ENCODE assay signal across 8 cellular contexts in genomic region chr22:44664149-44664548, GRCh38. TPM values are rescaled to one million over a fixed set of nuclear protein-coding genes. Genes with fewer than 3 reads are reported as not detected.
DNase-seq lines count a peak whose midpoint lies in the region; ATAC-seq lines count a peak whose summit lies in the region.

No MANE protein-coding gene starts in this region.

- H3K4me3 Mint-ChIP-seq in activated T-cell treated with anti-CD3 and anti-CD28 coated beads, Interleukin-2, amount 50 U/mL, for 4 hours = no peak overlapping the region

- no peak overlapping the region for H3K4me3 ChIP-seq in skin epidermis

- peaks cover 47% of the 10 kb centered on the region for H3K4me1 Mint-ChIP-seq in activated T-cell treated with anti-CD3 and anti-CD28 coated beads, Interleukin-2, amount 50 U/mL, for 4 hours (ENCODE audit: low read depth)

- intact Hi-C loops in Right ventricle myocardium inferior (cut with DNase I) = no loop called here

- DNase-seq in Kasumi-1 (lab: John Stamatoyannopoulos, UW) (peak; percentile 79 to 83), Right ventricle myocardium inferior (ENCODE audit: missing footprints) (peak; percentile 81), OCI-M2 (lab: John Stamatoyannopoulos, UW; ENCODE audit: unreplicated experiment) (no peak), NCI-H1417 treated with DMSO at 0.1 percent for 48 hours (lab: John Stamatoyannopoulos, UW) (no peak)
- peak; percentile 17 for DNase-seq in activated T-cell treated with anti-CD3 and anti-CD28 coated beads, Interleukin-2, amount 50 U/mL, for 4 hours

- no peaks in the 10 kb centered on the region for H3K36me3 Mint-ChIP-seq in activated T-cell treated with anti-CD3 and anti-CD28 coated beads, Interleukin-2, amount 50 U/mL, for 4 hours (ENCODE audit: insufficient read depth)

- ATAC-seq in activated T-cell treated with anti-CD3 and anti-CD28 coated beads, Interleukin-2, amount 50 U/mL, for 4 hours = peak; percentile 35 to 36
- peak; percentile 59 for ATAC-seq in Right ventricle myocardium inferior
- ATAC-seq in GM21367 (IDR thresholded peaks at IDR 0.05; ENCODE audit: unreplicated experiment) = no peak
- ATAC-seq in HG02852 (IDR thresholded peaks at IDR 0.05; ENCODE audit: unreplicated experiment) = no peak

- H3K27ac ChIP-seq in skin epidermis = peak overlapping the region in 16 of 21 experiments; percentile 19 to 84 (median 62)

- no peaks in the 10 kb centered on the region for H3K9me3 Mint-ChIP-seq in activated T-cell treated with anti-CD3 and anti-CD28 coated beads, Interleukin-2, amount 50 U/mL, for 4 hours

- no peaks in the 10 kb centered on the region for H3K27me3 Mint-ChIP-seq in activated T-cell treated with anti-CD3 and anti-CD28 coated beads, Interleukin-2, amount 50 U/mL, for 4 hours (ENCODE audit: low read depth)

RNA-seq across cellular contexts. Expression of gene PRR5, which starts 37.9 kb away (rescaled TPM):
- 10 to 100 TPM; 30.4 to 41.1 (median 33.0) TPM for total RNA-seq in activated T-cell treated with anti-CD3 and anti-CD28 coated beads, Interleukin-2, amount 50 U/mL, for 4 hours
- total RNA-seq in Right ventricle myocardium inferior = 2.9 TPM

Comparison
In these comparisons a context has a peak if more than half of its experiments do, and no peak if none do; other contexts are left out.
1. DNase-seq: peak in Kasumi-1 (2 of 2), activated T-cell treated with anti-CD3 and anti-CD28 coated beads, Interleukin-2, amount 50 U/mL, for 4 hours (single experiment) and Right ventricle myocardium inferior (single experiment); none in OCI-M2 (single experiment) and NCI-H1417 treated with DMSO at 0.1 percent for 48 hours (single experiment).
2. ATAC-seq: peak in activated T-cell treated with anti-CD3 and anti-CD28 coated beads, Interleukin-2, amount 50 U/mL, for 4 hours (2 of 2) and Right ventricle myocardium inferior (single experiment); none in GM21367 (single experiment) and HG02852 (single experiment).